11 cellular contexts compared by ENCODE assay signal in the genomic region with DNA sequence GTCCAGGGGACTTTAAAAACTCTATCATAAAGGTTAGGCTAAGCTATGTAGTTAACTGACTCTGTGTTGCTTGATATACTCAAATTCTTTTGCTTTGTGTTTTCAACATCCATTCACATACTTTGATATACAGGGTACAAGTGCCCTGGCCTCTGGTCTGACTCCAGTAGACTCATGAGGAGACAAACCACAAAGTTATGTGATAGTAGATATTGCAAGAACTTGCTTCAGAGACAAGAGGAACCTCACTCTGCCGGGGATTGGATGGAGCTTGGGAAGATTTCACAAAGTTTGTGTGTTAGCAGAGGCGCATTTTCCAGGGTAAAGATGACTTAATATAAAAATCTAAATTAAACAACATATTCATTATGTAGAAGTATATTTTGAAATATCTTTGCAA. TPM values are rescaled to one million over a fixed set of nuclear protein-coding genes. Genes with fewer than 3 reads are reported as not detected.
DNase-seq lines count a peak whose midpoint lies in the region; ATAC-seq and TF ChIP-seq lines count a peak whose summit lies in the region.
"Had no signal": no experiment of that assay in that cellular context is flagged by ENCODE, and none has a peak within 500 bp of the region (broad histone marks: within the 10 kb centered on the region; RNA-seq: fewer than 3 reads in every experiment).

No MANE protein-coding gene starts in this region.

- H3K27ac ChIP-seq in ectodermal cell (ENCODE audit: insufficient read depth, low read depth, low read length, poor library complexity, severe bottlenecking) = no peak overlapping the region
- no peak overlapping the region for H3K27ac ChIP-seq in psoas muscle

- DNase-seq in GM04503 (ENCODE audit: low read depth) (peak; percentile 52), NCI-H226 (peak; percentile 23), psoas muscle (no peak), NCI-H1694 treated with DMSO at 0.1 percent for 48 hours (lab: John Stamatoyannopoulos, UW) (no peak), GDM1 (lab: John Stamatoyannopoulos, UW) (no peak)
- DNase-seq: Peyer's patch; stimulated activated CD4-positive, alpha-beta T cell treated with anti-CD3 and anti-CD28 coated beads, Interleukin-12 subunit alpha, Interleukin-12 subunit beta, amount 100 ng/mL, for 4 hours had no signal

- no peaks in the 10 kb centered on the region for H3K27me3 ChIP-seq in ectodermal cell (ENCODE audit: control insufficient read depth, insufficient read depth, low read length, poor library complexity, severe bottlenecking)
- H3K27me3 ChIP-seq in psoas muscle (ENCODE audit: insufficient read depth in 3 of 3, low read length in 2 of 3) = no peaks in the 10 kb centered on the region
- H3K27me3 ChIP-seq: Peyer's patch had no signal

- no peak for TF ChIP-seq CTCF in psoas muscle (IDR thresholded peaks at IDR 0.05)

- peaks cover 5% of the 10 kb centered on the region for H3K4me1 ChIP-seq in ectodermal cell (ENCODE audit: control insufficient read depth, insufficient read depth, low read length)
- H3K4me1 ChIP-seq in psoas muscle = peaks cover 22% of the 10 kb centered on the region

- ATAC-seq in psoas muscle (no peak), GM21526 (IDR thresholded peaks at IDR 0.05; ENCODE audit: low FRiP score, unreplicated experiment) (no peak), GM18870 (IDR thresholded peaks at IDR 0.05; ENCODE audit: unreplicated experiment) (no peak)
- ATAC-seq: activated T-helper 17 cell treated with anti-CD3 and anti-CD28 coated beads, Interleukin-2, amount 50 U/mL, for 72 hours had no signal

- intact Hi-C loops in psoas muscle (cut with DNase I) = loop anchor here (2.0 to 10.0 kb wide), 4 partner anchors 129 to 231 kb away; partner anchors contain the start of gene PRRX1 (in 2 of the 2)

- WGBS in ectodermal cell, 2 experiments = 93 to 100% methylated on average over 1 of the region's 2 CpGs
- WGBS in psoas muscle, 3 donors = 90 to 91% (median 90%) methylated on average over 2 of the region's 2 CpGs

- H3K4me3 ChIP-seq in ectodermal cell (ENCODE audit: insufficient read depth, low read depth, low read length) = peak overlapping the region; percentile 77
- H3K4me3 ChIP-seq in psoas muscle = peak overlapping the region; percentile 82

- H3K36me3 ChIP-seq in ectodermal cell (ENCODE audit: control insufficient read depth, insufficient read depth, low read length) (no peaks in the 10 kb centered on the region), psoas muscle (ENCODE audit: insufficient read depth in 1 of 2, low read depth in 1 of 2) (no peaks in the 10 kb centered on the region)
- H3K36me3 ChIP-seq: Peyer's patch had no signal

- H3K9me3 ChIP-seq in ectodermal cell (ENCODE audit: control insufficient read depth, low read length) (no peaks in the 10 kb centered on the region), psoas muscle (no peaks in the 10 kb centered on the region)
- H3K9me3 ChIP-seq: Peyer's patch had no signal

RNA-seq across cellular contexts. Expression of gene GORAB, which starts 1.4 kb away (rescaled TPM):
- 18.2 TPM for polyA plus RNA-seq in ectodermal cell (2013, experiment 1 of 4)
- 17.3 TPM for polyA plus RNA-seq in ectodermal cell (2013, experiment 2 of 4)
- 15.4 TPM for polyA plus RNA-seq in ectodermal cell (2013, experiment 3 of 4)
- polyA plus RNA-seq in ectodermal cell (2013, experiment 4 of 4) = 18.4 TPM
- 1 to 10 TPM; 2.3 to 7.8 (median 3.5) TPM for total RNA-seq in psoas muscle
- polyA plus RNA-seq in psoas muscle = 1 to 10 TPM; 2.4 to 5.5 (median 2.6) TPM

Comparison
In these comparisons a context has a peak if more than half of its experiments do, and no peak if none do; other contexts are left out.
1. DNase-seq: peak in GM04503 (single experiment) and NCI-H226 (single experiment); none in psoas muscle (0 of 2), NCI-H1694 treated with DMSO at 0.1 percent for 48 hours (single experiment) and GDM1 (single experiment).